10 cellular contexts compared by ENCODE assay signal in genomic region chr5:121863753-121864152, GRCh38. TPM values are rescaled to one million over a fixed set of nuclear protein-coding genes. Genes with fewer than 3 reads are reported as not detected.
"Had no signal": no experiment of that assay in that cellular context is flagged by ENCODE, and none has a peak within 500 bp of the region (broad histone marks: within the 10 kb centered on the region; RNA-seq: fewer than 3 reads in every experiment).

No MANE protein-coding gene starts in this region.

- DNase-seq: GM23248, GOT3, H7, HFFc6, IMR-90 had no signal

- H3K4me3 ChIP-seq: GM23248, HAP-1, K562 had no signal

- H3K9me3 ChIP-seq: HAP-1 had no signal

- H3K36me3 ChIP-seq: HAP-1 had no signal

- ATAC-seq: HCT116, K562 had no signal

- H3K4me1 ChIP-seq: HAP-1 had no signal

RNA-seq across cellular contexts. Expression of gene FTMT, which starts 12.1 kb away (rescaled TPM):
- total RNA-seq: GM23248, H4, H7, HFFc6, HT-29, IMR-90, K562 had no signal
